Comparison of ENCODE assay signal across 8 cellular contexts in genomic region chr17:38351412-38352222, GRCh38. TPM values are rescaled to one million over a fixed set of nuclear protein-coding genes. Genes with fewer than 3 reads are reported as not detected.
DNase-seq lines count a peak whose midpoint lies in the region; ATAC-seq and TF ChIP-seq lines count a peak whose summit lies in the region.

A gene with protein sequence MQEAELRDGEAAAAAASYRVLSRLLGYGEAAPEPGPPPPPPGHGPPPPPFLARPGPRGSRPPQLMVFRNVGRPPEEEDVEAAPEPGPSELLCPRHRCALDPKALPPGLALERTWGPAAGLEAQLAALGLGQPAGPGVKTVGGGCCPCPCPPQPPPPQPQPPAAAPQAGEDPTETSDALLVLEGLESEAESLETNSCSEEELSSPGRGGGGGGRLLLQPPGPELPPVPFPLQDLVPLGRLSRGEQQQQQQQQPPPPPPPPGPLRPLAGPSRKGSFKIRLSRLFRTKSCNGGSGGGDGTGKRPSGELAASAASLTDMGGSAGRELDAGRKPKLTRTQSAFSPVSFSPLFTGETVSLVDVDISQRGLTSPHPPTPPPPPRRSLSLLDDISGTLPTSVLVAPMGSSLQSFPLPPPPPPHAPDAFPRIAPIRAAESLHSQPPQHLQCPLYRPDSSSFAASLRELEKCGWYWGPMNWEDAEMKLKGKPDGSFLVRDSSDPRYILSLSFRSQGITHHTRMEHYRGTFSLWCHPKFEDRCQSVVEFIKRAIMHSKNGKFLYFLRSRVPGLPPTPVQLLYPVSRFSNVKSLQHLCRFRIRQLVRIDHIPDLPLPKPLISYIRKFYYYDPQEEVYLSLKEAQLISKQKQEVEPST (plus strand): TSS chr17:38351844. CDS start chr17:38352053, 209 bp downstream.

- H3K4me2 ChIP-seq in osteoblast (ENCODE audit: insufficient read depth, low read length): peak within 1 kb of the TSS; percentile 85

- H3K4me3 ChIP-seq in GM06990 (replicated peaks; ENCODE audit: low read depth, low read length) (peak within 1 kb of the TSS; percentile 78), osteoblast (ENCODE audit: insufficient read depth, low read length) (peak within 1 kb of the TSS; percentile 79), thoracic aorta (peak within 1 kb of the TSS; percentile 91)

- peak within 1 kb of the TSS; percentile 93 for H2AFZ ChIP-seq in osteoblast (ENCODE audit: low read length)

- H3K4me1 ChIP-seq in osteoblast (ENCODE audit: insufficient read depth, low read length) (peaks cover 16% of the 10 kb centered on the region), thoracic aorta (ENCODE audit: control insufficient read depth in 1 of 2, low read depth in 2 of 2) (peaks cover 28 to 36% of the 10 kb centered on the region in 2 donors)

- H3K27ac Mint-ChIP-seq in activated naive CD4-positive, alpha-beta T cell treated with anti-CD3 and anti-CD28 coated beads, Interleukin-2, amount 50 U/mL, for 24 hours: peak within 1 kb of the TSS; percentile 99
- H3K27ac Mint-ChIP-seq in glutamatergic neuron (ENCODE audit: unreplicated experiment): peak within 1 kb of the TSS; percentile 97

- H3K36me3 ChIP-seq in GM06990 (ENCODE audit: control insufficient read depth, insufficient read depth, low read length) (no peaks in the 10 kb centered on the region), osteoblast (ENCODE audit: insufficient read depth, low read length) (no peaks in the 10 kb centered on the region), thoracic aorta (no peaks in the 10 kb centered on the region)

- H3K9me3 Mint-ChIP-seq in activated naive CD4-positive, alpha-beta T cell treated with anti-CD3 and anti-CD28 coated beads, Interleukin-2, amount 50 U/mL, for 24 hours: no peaks in the 10 kb centered on the region
- peaks cover 4% of the 10 kb centered on the region for H3K9me3 Mint-ChIP-seq in glutamatergic neuron (ENCODE audit: unreplicated experiment)

- DNase-seq in GM06990 (ENCODE audit: extremely low read depth, insufficient read length): peak; percentile 90
- peak; percentile 70 for DNase-seq in NCI-H1048 (lab: John Stamatoyannopoulos, UW)
- peak; percentile 96 for DNase-seq in glutamatergic neuron
- DNase-seq in osteoblast (ENCODE audit: insufficient read length, low spot score, missing footprints): peak; percentile 99
- peak; percentile 74 for DNase-seq in thoracic aorta (ENCODE audit: low spot score)

- ATAC-seq in HG02571 (IDR thresholded peaks at IDR 0.05; ENCODE audit: unreplicated experiment) (peak; percentile 74), SK-N-SH treated with all-trans-retinoic acid at 6 μM for 48 hours (peak; percentile 85), thoracic aorta (ENCODE audit: insufficient number of reproducible peaks, low FRiP score, low read depth) (peak; percentile 61)

- H3K27me3 ChIP-seq in GM06990 (replicated peaks; ENCODE audit: control insufficient read depth, insufficient read depth, low read length) (no peaks in the 10 kb centered on the region), osteoblast (ENCODE audit: insufficient read depth, low read length) (no peaks in the 10 kb centered on the region), thoracic aorta (replicated peaks; ENCODE audit: insufficient read depth) (no peaks in the 10 kb centered on the region)

- H4K20me1 ChIP-seq in osteoblast (ENCODE audit: insufficient read depth, low read length): peaks cover 20% of the 10 kb centered on the region

- no peaks in the 10 kb centered on the region for H3K27me3 Mint-ChIP-seq in activated naive CD4-positive, alpha-beta T cell treated with anti-CD3 and anti-CD28 coated beads, Interleukin-2, amount 50 U/mL, for 24 hours
- peaks cover 7% of the 10 kb centered on the region for H3K27me3 Mint-ChIP-seq in glutamatergic neuron (ENCODE audit: unreplicated experiment)

- H3K4me3 Mint-ChIP-seq in activated naive CD4-positive, alpha-beta T cell treated with anti-CD3 and anti-CD28 coated beads, Interleukin-2, amount 50 U/mL, for 24 hours: peak within 1 kb of the TSS; percentile 93
- peak within 1 kb of the TSS; percentile 92 for H3K4me3 Mint-ChIP-seq in glutamatergic neuron (ENCODE audit: unreplicated experiment)

- TF ChIP-seq CTCF in GM06990 (IDR thresholded peaks at IDR 0.05; ENCODE audit: insufficient read depth, low read length, poor library complexity, severe bottlenecking) (no peak), glutamatergic neuron (IDR thresholded peaks at IDR 0.05; ENCODE audit: partially characterized antibody, unreplicated experiment) (no peak), osteoblast (IDR thresholded peaks at IDR 0.05; ENCODE audit: extremely low read depth, low read depth, low read length) (no peak), thoracic aorta (IDR thresholded peaks at IDR 0.05) (no peak)

- H3K27ac ChIP-seq in osteoblast (ENCODE audit: low read depth, low read length): peak within 1 kb of the TSS; percentile 84
- H3K27ac ChIP-seq in thoracic aorta: peak within 1 kb of the TSS; percentile 70 to 80

- no peaks in the 10 kb centered on the region for H3K36me3 Mint-ChIP-seq in activated naive CD4-positive, alpha-beta T cell treated with anti-CD3 and anti-CD28 coated beads, Interleukin-2, amount 50 U/mL, for 24 hours
- no peaks in the 10 kb centered on the region for H3K36me3 Mint-ChIP-seq in glutamatergic neuron (ENCODE audit: unreplicated experiment)

- peaks cover 44% of the 10 kb centered on the region for H3K79me2 ChIP-seq in osteoblast (ENCODE audit: insufficient read depth, low read length)

- no peaks in the 10 kb centered on the region for H3K9me3 ChIP-seq in osteoblast (ENCODE audit: low read depth, low read length)
- no peaks in the 10 kb centered on the region for H3K9me3 ChIP-seq in thoracic aorta

- H3K4me1 Mint-ChIP-seq in activated naive CD4-positive, alpha-beta T cell treated with anti-CD3 and anti-CD28 coated beads, Interleukin-2, amount 50 U/mL, for 24 hours: peaks cover 42% of the 10 kb centered on the region
- H3K4me1 Mint-ChIP-seq in glutamatergic neuron (ENCODE audit: low read depth, unreplicated experiment): peaks cover 10% of the 10 kb centered on the region

TF ChIP-seq in SK-N-SH treated with all-trans-retinoic acid at 6 μM for 48 hours, 23 proteins besides CTCF, POLR2A, EP300 and RAD21 (continues in another document):
- TF ChIP-seq ZFP30 (CRISPR knock-in tag; IDR thresholded peaks at IDR 0.05): no peak
- TF ChIP-seq PATZ1 (CRISPR knock-in tag; IDR thresholded peaks at IDR 0.05; ENCODE audit: borderline replicate concordance): no peak
- no peak for TF ChIP-seq RARB (CRISPR knock-in tag; IDR thresholded peaks at IDR 0.05)
- TF ChIP-seq, protein P1, sequence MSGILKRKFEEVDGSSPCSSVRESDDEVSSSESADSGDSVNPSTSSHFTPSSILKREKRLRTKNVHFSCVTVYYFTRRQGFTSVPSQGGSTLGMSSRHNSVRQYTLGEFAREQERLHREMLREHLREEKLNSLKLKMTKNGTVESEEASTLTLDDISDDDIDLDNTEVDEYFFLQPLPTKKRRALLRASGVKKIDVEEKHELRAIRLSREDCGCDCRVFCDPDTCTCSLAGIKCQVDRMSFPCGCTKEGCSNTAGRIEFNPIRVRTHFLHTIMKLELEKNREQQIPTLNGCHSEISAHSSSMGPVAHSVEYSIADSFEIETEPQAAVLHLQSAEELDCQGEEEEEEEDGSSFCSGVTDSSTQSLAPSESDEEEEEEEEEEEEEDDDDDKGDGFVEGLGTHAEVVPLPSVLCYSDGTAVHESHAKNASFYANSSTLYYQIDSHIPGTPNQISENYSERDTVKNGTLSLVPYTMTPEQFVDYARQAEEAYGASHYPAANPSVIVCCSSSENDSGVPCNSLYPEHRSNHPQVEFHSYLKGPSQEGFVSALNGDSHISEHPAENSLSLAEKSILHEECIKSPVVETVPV (CRISPR knock-in tag; IDR thresholded peaks at IDR 0.05): peak; percentile 27; the same call in 1 of the 2 replicates
- no peak for TF ChIP-seq ZNF8 (CRISPR knock-in tag; IDR thresholded peaks at IDR 0.05)
- TF ChIP-seq SNAI2 (CRISPR knock-in tag; IDR thresholded peaks at IDR 0.05): no peak
- 0 out of 2 replicates have a peak, but pooled peaks have one; percentile 56 for TF ChIP-seq CSDC2 (CRISPR knock-in tag; IDR thresholded peaks at IDR 0.05)
- TF ChIP-seq, protein P2, sequence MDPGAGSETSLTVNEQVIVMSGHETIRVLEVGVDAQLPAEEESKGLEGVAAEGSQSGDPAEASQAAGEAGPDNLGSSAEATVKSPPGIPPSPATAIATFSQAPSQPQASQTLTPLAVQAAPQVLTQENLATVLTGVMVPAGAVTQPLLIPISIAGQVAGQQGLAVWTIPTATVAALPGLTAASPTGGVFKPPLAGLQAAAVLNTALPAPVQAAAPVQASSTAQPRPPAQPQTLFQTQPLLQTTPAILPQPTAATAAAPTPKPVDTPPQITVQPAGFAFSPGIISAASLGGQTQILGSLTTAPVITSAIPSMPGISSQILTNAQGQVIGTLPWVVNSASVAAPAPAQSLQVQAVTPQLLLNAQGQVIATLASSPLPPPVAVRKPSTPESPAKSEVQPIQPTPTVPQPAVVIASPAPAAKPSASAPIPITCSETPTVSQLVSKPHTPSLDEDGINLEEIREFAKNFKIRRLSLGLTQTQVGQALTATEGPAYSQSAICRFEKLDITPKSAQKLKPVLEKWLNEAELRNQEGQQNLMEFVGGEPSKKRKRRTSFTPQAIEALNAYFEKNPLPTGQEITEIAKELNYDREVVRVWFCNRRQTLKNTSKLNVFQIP (CRISPR knock-in tag; IDR thresholded peaks at IDR 0.05; ENCODE audit: borderline replicate concordance, low read depth): no peak
- TF ChIP-seq ESRRG (CRISPR knock-in tag; IDR thresholded peaks at IDR 0.05): no peak
- TF ChIP-seq ISL1 (CRISPR knock-in tag; IDR thresholded peaks at IDR 0.05): no peak
- TF ChIP-seq ZNF70 (CRISPR knock-in tag; IDR thresholded peaks at IDR 0.05): no peak
- no peak for TF ChIP-seq BACH2 (CRISPR knock-in tag; IDR thresholded peaks at IDR 0.05; ENCODE audit: borderline replicate concordance)
- no peak for TF ChIP-seq PPARA (CRISPR knock-in tag; IDR thresholded peaks at IDR 0.05; ENCODE audit: borderline replicate concordance)
- no peak for TF ChIP-seq GLIS3 (CRISPR knock-in tag; IDR thresholded peaks at IDR 0.05)

RNA-seq across cellular contexts. Expression of the gene that starts here (rescaled TPM):
- total RNA-seq in glutamatergic neuron (ENCODE audit: unreplicated experiment) (33.3 TPM), osteoblast (16.3 and 17.1 TPM in 2 replicates), thoracic aorta (10 to 100 TPM; 14.3 to 21.9 TPM)

Comparison
In these comparisons a context has a peak if more than half of its experiments do, and no peak if none do; other contexts are left out.
1. Peak in every context shown above with its lines: DNase-seq, ATAC-seq, H3K4me3 ChIP-seq and H3K27ac ChIP-seq.